Comparison of ENCODE assay signal across 1 cellular context in the genomic region with DNA sequence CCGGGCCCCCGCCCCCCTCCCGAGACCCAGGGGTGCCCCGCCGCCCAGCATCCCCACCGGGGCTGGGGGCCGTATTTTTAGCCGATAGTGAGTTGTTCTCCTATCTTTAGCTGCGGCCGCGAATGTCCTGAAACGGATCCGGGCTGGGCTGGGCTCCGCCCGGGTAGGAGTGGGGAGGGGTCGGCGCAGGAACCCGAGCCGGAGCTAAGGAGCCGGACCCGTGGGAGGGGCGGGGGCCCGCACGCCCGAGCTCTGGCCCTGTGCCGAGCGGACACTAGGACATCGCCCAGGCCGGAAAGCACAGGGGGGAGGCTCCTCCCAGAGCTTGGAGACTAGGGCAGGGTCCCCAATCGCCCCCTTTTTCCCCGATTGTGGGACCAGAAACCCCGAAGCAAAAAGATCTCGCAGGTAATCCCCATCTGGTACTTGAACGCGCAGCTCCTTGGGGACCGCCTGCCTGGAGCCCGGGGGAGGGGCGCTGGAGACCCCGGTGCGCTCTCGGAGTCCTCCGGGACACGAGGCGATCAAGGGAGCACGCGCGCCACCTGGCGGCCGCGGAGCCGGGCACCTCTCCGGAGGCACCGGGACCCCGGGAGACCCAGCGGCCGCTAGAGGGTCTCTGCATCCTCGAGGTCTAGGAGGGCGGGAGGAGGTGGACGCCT.
TF ChIP-seq lines count a peak whose summit lies in the region.

No MANE protein-coding gene starts in this region.

TF ChIP-seq in H1, 55 proteins besides CTCF, POLR2A, EP300 and RAD21:
- TF ChIP-seq, protein P1, sequence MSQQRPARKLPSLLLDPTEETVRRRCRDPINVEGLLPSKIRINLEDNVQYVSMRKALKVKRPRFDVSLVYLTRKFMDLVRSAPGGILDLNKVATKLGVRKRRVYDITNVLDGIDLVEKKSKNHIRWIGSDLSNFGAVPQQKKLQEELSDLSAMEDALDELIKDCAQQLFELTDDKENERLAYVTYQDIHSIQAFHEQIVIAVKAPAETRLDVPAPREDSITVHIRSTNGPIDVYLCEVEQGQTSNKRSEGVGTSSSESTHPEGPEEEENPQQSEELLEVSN (IDR thresholded peaks at IDR 0.05), result peak; percentile 66
- TF ChIP-seq RFX5 (IDR thresholded peaks at IDR 0.05; ENCODE audit: borderline replicate concordance, low read depth, low read length), result no peak
- no peak for TF ChIP-seq SUZ12 (IDR thresholded peaks at IDR 0.05; ENCODE audit: low read length)
- TF ChIP-seq TBP (IDR thresholded peaks at IDR 0.05; ENCODE audit: low read depth, low read length), result no peak
- TF ChIP-seq, protein P2, sequence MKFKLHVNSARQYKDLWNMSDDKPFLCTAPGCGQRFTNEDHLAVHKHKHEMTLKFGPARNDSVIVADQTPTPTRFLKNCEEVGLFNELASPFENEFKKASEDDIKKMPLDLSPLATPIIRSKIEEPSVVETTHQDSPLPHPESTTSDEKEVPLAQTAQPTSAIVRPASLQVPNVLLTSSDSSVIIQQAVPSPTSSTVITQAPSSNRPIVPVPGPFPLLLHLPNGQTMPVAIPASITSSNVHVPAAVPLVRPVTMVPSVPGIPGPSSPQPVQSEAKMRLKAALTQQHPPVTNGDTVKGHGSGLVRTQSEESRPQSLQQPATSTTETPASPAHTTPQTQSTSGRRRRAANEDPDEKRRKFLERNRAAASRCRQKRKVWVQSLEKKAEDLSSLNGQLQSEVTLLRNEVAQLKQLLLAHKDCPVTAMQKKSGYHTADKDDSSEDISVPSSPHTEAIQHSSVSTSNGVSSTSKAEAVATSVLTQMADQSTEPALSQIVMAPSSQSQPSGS (IDR thresholded peaks at IDR 0.05; ENCODE audit: low read length), result peak; percentile 56; the same call in 1 of the 2 replicates
- no peak for TF ChIP-seq CBX5 (IDR thresholded peaks at IDR 0.05; ENCODE audit: low read depth, low read length)
- TF ChIP-seq SAP30 (IDR thresholded peaks at IDR 0.05; ENCODE audit: insufficient read depth, insufficient replicate concordance, low read length), result no peak
- TF ChIP-seq EZH2 (IDR thresholded peaks at IDR 0.05; ENCODE audit: low read depth, low read length, severe bottlenecking), result no peak
- TF ChIP-seq SRF (IDR thresholded peaks at IDR 0.05; ENCODE audit: low read depth, low read length), result no peak
- no peak for TF ChIP-seq BRCA1 (IDR thresholded peaks at IDR 0.05; ENCODE audit: low read depth, low read length)
- TF ChIP-seq, protein P3, sequence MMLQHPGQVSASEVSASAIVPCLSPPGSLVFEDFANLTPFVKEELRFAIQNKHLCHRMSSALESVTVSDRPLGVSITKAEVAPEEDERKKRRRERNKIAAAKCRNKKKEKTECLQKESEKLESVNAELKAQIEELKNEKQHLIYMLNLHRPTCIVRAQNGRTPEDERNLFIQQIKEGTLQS (IDR thresholded peaks at IDR 0.05; ENCODE audit: insufficient read depth, low read depth, low read length), result no peak
- TF ChIP-seq YY1 (IDR thresholded peaks at IDR 0.05; ENCODE audit: low read depth, low read length), result 0 out of 2 replicates have a peak, but pooled peaks have one; percentile 7
- TF ChIP-seq, protein P4, sequence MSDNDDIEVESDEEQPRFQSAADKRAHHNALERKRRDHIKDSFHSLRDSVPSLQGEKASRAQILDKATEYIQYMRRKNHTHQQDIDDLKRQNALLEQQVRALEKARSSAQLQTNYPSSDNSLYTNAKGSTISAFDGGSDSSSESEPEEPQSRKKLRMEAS (IDR thresholded peaks at IDR 0.05), result peak; percentile 94
- 0 out of 2 replicates have a peak, but pooled peaks have one; percentile 18 for TF ChIP-seq RXRA (IDR thresholded peaks at IDR 0.05; ENCODE audit: insufficient read depth, low read depth, low read length)
- no peak for TF ChIP-seq GABPA (IDR thresholded peaks at IDR 0.05; ENCODE audit: borderline replicate concordance, insufficient read depth, low read length)
- peak; percentile 48 for TF ChIP-seq TAF7 (optimal IDR thresholded peaks at IDR 0.05; ENCODE audit: borderline replicate concordance, low read depth, low read length)
- TF ChIP-seq KDM4A (IDR thresholded peaks at IDR 0.05; ENCODE audit: low read depth, low read length, severe bottlenecking), result peak; percentile 50
- TF ChIP-seq SIN3A (conservative IDR thresholded peaks at IDR 0.05 in 1 of 2, IDR thresholded peaks at IDR 0.05 in 1 of 2; ENCODE audit: low read depth in 1 of 2, low read length in 2 of 2), result peak in 1 of 2 experiments; percentile 50; a peak in 1 of 4 replicates
- TF ChIP-seq CTBP2 (IDR thresholded peaks at IDR 0.05; ENCODE audit: borderline replicate concordance, insufficient read depth, insufficient read length, low read length), result no peak
- no peak for TF ChIP-seq CBX8 (IDR thresholded peaks at IDR 0.05; ENCODE audit: borderline replicate concordance, low read depth, low read length)
- no peak for TF ChIP-seq RBBP5 (IDR thresholded peaks at IDR 0.05; ENCODE audit: borderline replicate concordance, low read depth, low read length)
- peak; percentile 33; the same call in 1 of the 2 replicates for TF ChIP-seq PHF8 (conservative IDR thresholded peaks at IDR 0.05; ENCODE audit: low read depth, low read length)
- no peak for TF ChIP-seq KDM1A (IDR thresholded peaks at IDR 0.05; ENCODE audit: borderline replicate concordance, low read length)
